8 cellular contexts compared by ENCODE assay signal in genomic region chr4:42671431-42672194, GRCh38. TPM values are rescaled to one million over a fixed set of nuclear protein-coding genes. Genes with fewer than 3 reads are reported as not detected.
DNase-seq lines count a peak whose midpoint lies in the region; ATAC-seq and TF ChIP-seq lines count a peak whose summit lies in the region.
"Had no signal": no experiment of that assay in that cellular context is flagged by ENCODE, and none has a peak within 500 bp of the region (broad histone marks: within the 10 kb centered on the region; RNA-seq: fewer than 3 reads in every experiment).

No MANE protein-coding gene starts in this region.

- DNase-seq in activated CD8-positive, alpha-beta memory T cell treated with anti-CD3 and anti-CD28 coated beads, Interleukin-2, amount 50 U/mL, for 4 hours: peak; percentile 49
- peak; percentile 28 for DNase-seq in stimulated activated CD8-positive, alpha-beta memory T cell treated with anti-CD3 and anti-CD28 coated beads, Interleukin-4, amount 100 ng/mL, for 24 hours (ENCODE audit: low read depth)
- no peak for DNase-seq in NCI-H2171 treated with DMSO at 0.1 percent for 48 hours (lab: John Stamatoyannopoulos, UW)
- DNase-seq in Calu3: no peak
- no peak for DNase-seq in medulla oblongata (ENCODE audit: extremely low spot score)
- DNase-seq: NCI-H2029 treated with DMSO at 0.1 percent for 48 hours had no signal

- no peaks in the 10 kb centered on the region for H3K4me1 Mint-ChIP-seq in Calu3 (ENCODE audit: low read depth, unreplicated experiment)

- intact Hi-C loops in Calu3 (cut with micrococcal nuclease; ENCODE audit: unreplicated experiment): no loop called here

- TF ChIP-seq CTCF in Calu3 (IDR thresholded peaks at IDR 0.05; ENCODE audit: unreplicated experiment): no peak

- H3K4me3 Mint-ChIP-seq in Calu3 (ENCODE audit: low read depth, unreplicated experiment): no peak overlapping the region

- ATAC-seq in GM19043 (IDR thresholded peaks at IDR 0.05; ENCODE audit: low read depth, unreplicated experiment) (peak; percentile 65), HG02938 (IDR thresholded peaks at IDR 0.05; ENCODE audit: unreplicated experiment) (peak; percentile 79)

- no peak overlapping the region for H3K27ac Mint-ChIP-seq in Calu3 (ENCODE audit: unreplicated experiment)

- H3K9me3 Mint-ChIP-seq in Calu3 (ENCODE audit: low read depth, unreplicated experiment): no peaks in the 10 kb centered on the region

- BruUV-seq in Calu3 (replicated peaks; lab: Mats Ljungman, UMichigan): no TSS peak

- CTCF ChIA-PET in Calu3 (lab: Charles Lee): no interaction called here

- peaks cover 6% of the 10 kb centered on the region for H3K27me3 Mint-ChIP-seq in Calu3 (ENCODE audit: unreplicated experiment)

- H3K36me3 Mint-ChIP-seq in Calu3 (ENCODE audit: insufficient read depth, unreplicated experiment): no peaks in the 10 kb centered on the region

RNA-seq across cellular contexts. Expression of gene ATP8A1, which starts 14.7 kb away (rescaled TPM):
- total RNA-seq in Calu3 (2022): 0.73 and 0.76 TPM in 2 replicates

Comparison
In these comparisons a context has a peak if more than half of its experiments do, and no peak if none do; other contexts are left out.
1. DNase-seq: peak in activated CD8-positive, alpha-beta memory T cell treated with anti-CD3 and anti-CD28 coated beads, Interleukin-2, amount 50 U/mL, for 4 hours (single experiment) and stimulated activated CD8-positive, alpha-beta memory T cell treated with anti-CD3 and anti-CD28 coated beads, Interleukin-4, amount 100 ng/mL, for 24 hours (single experiment); none in NCI-H2171 treated with DMSO at 0.1 percent for 48 hours (single experiment), Calu3 (single experiment) and medulla oblongata (single experiment).